23 cellular contexts compared by ENCODE assay signal in genomic region chr1:42998381-42998780, GRCh38. TPM values are rescaled to one million over a fixed set of nuclear protein-coding genes. Genes with fewer than 3 reads are reported as not detected.
DNase-seq lines count a peak whose midpoint lies in the region; ATAC-seq and TF ChIP-seq lines count a peak whose summit lies in the region.
"Had no signal": no experiment of that assay in that cellular context is flagged by ENCODE, and none has a peak within 500 bp of the region (broad histone marks: within the 10 kb centered on the region; RNA-seq: fewer than 3 reads in every experiment).

No MANE protein-coding gene starts in this region.

- H3K27me3 ChIP-seq in smooth muscle cell (ENCODE audit: low read depth) = no peaks in the 10 kb centered on the region
- H3K27me3 ChIP-seq: ascending aorta, pancreas had no signal

- H3K4me1 ChIP-seq in smooth muscle cell (ENCODE audit: low read depth) = no peaks in the 10 kb centered on the region
- H3K4me1 ChIP-seq: ascending aorta, pancreas had no signal

- no peaks in the 10 kb centered on the region for H3K9me3 ChIP-seq in smooth muscle cell (replicated peaks; ENCODE audit: low read depth)
- H3K9me3 ChIP-seq: ascending aorta, pancreas, thoracic aorta had no signal

- 86% methylated on average over 2 of the region's 2 CpGs for WGBS in smooth muscle cell (ENCODE audit: low lambda C conversion rate)

- ATAC-seq in HG03025 (IDR thresholded peaks at IDR 0.05; ENCODE audit: low FRiP score, unreplicated experiment) = no peak
- ATAC-seq: activated CD8-positive, alpha-beta memory T cell treated with anti-CD3 and anti-CD28 coated beads, Interleukin-2, amount 10 ng/mL, durations not matched to agents 7 days and 5 days; natural killer cell treated with Interleukin-12 subunit alpha and Interleukin-12 subunit beta and Interleukin-15 and Interleukin-18, amount 100 ng/mL, for 72 hours; pancreas had no signal

- no peaks in the 10 kb centered on the region for H3K36me3 ChIP-seq in smooth muscle cell (ENCODE audit: low read depth)
- H3K36me3 ChIP-seq: ascending aorta, pancreas, thoracic aorta had no signal

- H3K4me3 ChIP-seq in fibroblast of the aortic adventitia (ENCODE audit: low read depth, low read length) (no peak overlapping the region), smooth muscle cell (no peak overlapping the region)
- H3K4me3 ChIP-seq: ascending aorta, pancreas, thoracic aorta had no signal

- H3K4me2 ChIP-seq in smooth muscle cell = no peak overlapping the region

- H3K9ac ChIP-seq in smooth muscle cell (ENCODE audit: low read depth) = no peak overlapping the region

- no peak for TF ChIP-seq CTCF in fibroblast of the aortic adventitia (IDR thresholded peaks at IDR 0.05; ENCODE audit: insufficient read depth, low read length)
- no peak for TF ChIP-seq CTCF in smooth muscle cell (IDR thresholded peaks at IDR 0.05; ENCODE audit: borderline replicate concordance, insufficient read depth, poor library complexity, severe bottlenecking)

- no peak overlapping the region for H2AFZ ChIP-seq in smooth muscle cell (ENCODE audit: low read depth)

- H4K20me1 ChIP-seq in smooth muscle cell (ENCODE audit: low read depth) = no peaks in the 10 kb centered on the region

- no peaks in the 10 kb centered on the region for H3K79me2 ChIP-seq in smooth muscle cell (ENCODE audit: low read depth)

- H3F3A ChIP-seq in smooth muscle cell (ENCODE audit: low read depth) = no peaks in the 10 kb centered on the region

- peak overlapping the region; percentile 5 for H3K27ac ChIP-seq in smooth muscle cell (ENCODE audit: low read depth)
- H3K27ac ChIP-seq: ascending aorta, epithelial cell of prostate, pancreas, thoracic aorta had no signal

- DNase-seq in EH (ENCODE audit: low read depth) (peak; percentile 87), RPMI7951 (ENCODE audit: low read depth) (peak; percentile 22), fibroblast of the aortic adventitia (ENCODE audit: low read depth) (peak; percentile 19), smooth muscle cell (lab: John Stamatoyannopoulos, UW; ENCODE audit: unreplicated experiment) (no peak), NCI-H82 (lab: John Stamatoyannopoulos, UW) (no peak), head of caudate nucleus (no peak)
- DNase-seq: activated CD4-positive, alpha-beta T cell treated with anti-CD3 and anti-CD28 coated beads, Interleukin-2, amount 50 U/mL, for 1 hour; activated CD8-positive, alpha-beta memory T cell treated with anti-CD3 and anti-CD28 coated beads, Interleukin-2, amount 10 ng/mL, durations not matched to agents 7 days and 5 days; activated naive CD4-positive, alpha-beta T cell treated with anti-CD3 and anti-CD28 coated beads, Interleukin-2, amount 50 U/mL, for 16 hours; DND-41; foreskin melanocyte; midbrain; NCI-H1417; NCI-H2081 treated with DMSO at 0.1 percent for 48 hours; NCI-H446; pancreas; stimulated activated CD4-positive, alpha-beta T cell treated with anti-CD3 and anti-CD28 coated beads, Interleukin-4, amount 100 ng/mL, for 4 hours; stimulated activated naive CD4-positive, alpha-beta T cell had no signal

- intact Hi-C loops in head of caudate nucleus (cut with DNase I) = no loop called here

RNA-seq across cellular contexts. Expression of gene SLC2A1, which starts 39.7 kb away (rescaled TPM):
- total RNA-seq in RPMI7951 (2014; rRNA removed; shearing (Covaris generic)) = 192 and 248 TPM in 2 replicates
- total RNA-seq in fibroblast of the aortic adventitia (ENCODE audit: low replicate concordance) = 5.4 and 16.3 TPM in 2 replicates
- 749 and 1,091 TPM in 2 replicates for total RNA-seq in smooth muscle cell
- polyA plus RNA-seq in smooth muscle cell = 275 and 842 TPM in 2 replicates

Comparison
In these comparisons a context has a peak if more than half of its experiments do, and no peak if none do; other contexts are left out.
1. DNase-seq: peak in EH (single experiment), RPMI7951 (single experiment) and fibroblast of the aortic adventitia (single experiment); none in smooth muscle cell (single experiment), NCI-H82 (single experiment) and head of caudate nucleus (0 of 42).
2. RNA of gene SLC2A1, which starts 39.7 kb away (total RNA-seq): 749 to 1,091 TPM in smooth muscle cell and 192 to 248 TPM in RPMI7951; 5.4 to 16.3 TPM in fibroblast of the aortic adventitia; every median in the first group is over 10 times any median in the second.